1 cellular context compared by ENCODE assay signal in the genomic region with DNA sequence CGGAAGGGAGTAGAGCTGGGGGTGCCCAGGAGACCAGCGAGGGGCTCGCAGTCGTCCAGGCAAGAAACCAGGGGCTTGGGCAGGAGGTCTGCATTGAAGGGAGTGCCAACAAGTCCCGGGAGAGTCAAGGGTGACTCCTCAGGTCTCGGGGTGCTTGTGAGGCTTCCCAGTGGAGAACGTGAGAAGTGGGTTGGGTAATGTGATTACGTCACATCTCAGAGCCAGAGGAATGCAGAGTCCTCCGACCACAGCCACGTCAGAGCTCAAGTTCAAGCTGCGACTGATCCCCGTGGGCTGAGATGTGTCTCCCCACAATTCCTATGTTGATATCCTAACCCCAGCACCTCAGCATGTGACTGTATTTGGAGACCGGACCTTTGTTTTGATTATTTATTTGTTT.
TF ChIP-seq lines count a peak whose summit lies in the region.

No MANE protein-coding gene starts in this region.

TF ChIP-seq in GM23338, 12 proteins besides CTCF, POLR2A, EP300 and RAD21 (continued from another document):
- TF ChIP-seq, protein P1, sequence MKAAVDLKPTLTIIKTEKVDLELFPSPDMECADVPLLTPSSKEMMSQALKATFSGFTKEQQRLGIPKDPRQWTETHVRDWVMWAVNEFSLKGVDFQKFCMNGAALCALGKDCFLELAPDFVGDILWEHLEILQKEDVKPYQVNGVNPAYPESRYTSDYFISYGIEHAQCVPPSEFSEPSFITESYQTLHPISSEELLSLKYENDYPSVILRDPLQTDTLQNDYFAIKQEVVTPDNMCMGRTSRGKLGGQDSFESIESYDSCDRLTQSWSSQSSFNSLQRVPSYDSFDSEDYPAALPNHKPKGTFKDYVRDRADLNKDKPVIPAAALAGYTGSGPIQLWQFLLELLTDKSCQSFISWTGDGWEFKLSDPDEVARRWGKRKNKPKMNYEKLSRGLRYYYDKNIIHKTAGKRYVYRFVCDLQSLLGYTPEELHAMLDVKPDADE (IDR thresholded peaks at IDR 0.05), result no peak
- TF ChIP-seq, protein P2, sequence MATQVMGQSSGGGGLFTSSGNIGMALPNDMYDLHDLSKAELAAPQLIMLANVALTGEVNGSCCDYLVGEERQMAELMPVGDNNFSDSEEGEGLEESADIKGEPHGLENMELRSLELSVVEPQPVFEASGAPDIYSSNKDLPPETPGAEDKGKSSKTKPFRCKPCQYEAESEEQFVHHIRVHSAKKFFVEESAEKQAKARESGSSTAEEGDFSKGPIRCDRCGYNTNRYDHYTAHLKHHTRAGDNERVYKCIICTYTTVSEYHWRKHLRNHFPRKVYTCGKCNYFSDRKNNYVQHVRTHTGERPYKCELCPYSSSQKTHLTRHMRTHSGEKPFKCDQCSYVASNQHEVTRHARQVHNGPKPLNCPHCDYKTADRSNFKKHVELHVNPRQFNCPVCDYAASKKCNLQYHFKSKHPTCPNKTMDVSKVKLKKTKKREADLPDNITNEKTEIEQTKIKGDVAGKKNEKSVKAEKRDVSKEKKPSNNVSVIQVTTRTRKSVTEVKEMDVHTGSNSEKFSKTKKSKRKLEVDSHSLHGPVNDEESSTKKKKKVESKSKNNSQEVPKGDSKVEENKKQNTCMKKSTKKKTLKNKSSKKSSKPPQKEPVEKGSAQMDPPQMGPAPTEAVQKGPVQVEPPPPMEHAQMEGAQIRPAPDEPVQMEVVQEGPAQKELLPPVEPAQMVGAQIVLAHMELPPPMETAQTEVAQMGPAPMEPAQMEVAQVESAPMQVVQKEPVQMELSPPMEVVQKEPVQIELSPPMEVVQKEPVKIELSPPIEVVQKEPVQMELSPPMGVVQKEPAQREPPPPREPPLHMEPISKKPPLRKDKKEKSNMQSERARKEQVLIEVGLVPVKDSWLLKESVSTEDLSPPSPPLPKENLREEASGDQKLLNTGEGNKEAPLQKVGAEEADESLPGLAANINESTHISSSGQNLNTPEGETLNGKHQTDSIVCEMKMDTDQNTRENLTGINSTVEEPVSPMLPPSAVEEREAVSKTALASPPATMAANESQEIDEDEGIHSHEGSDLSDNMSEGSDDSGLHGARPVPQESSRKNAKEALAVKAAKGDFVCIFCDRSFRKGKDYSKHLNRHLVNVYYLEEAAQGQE (IDR thresholded peaks at IDR 0.05; ENCODE audit: unreplicated experiment), result no peak
